ENCODE assay signal across 19 cellular contexts in the genomic region with DNA sequence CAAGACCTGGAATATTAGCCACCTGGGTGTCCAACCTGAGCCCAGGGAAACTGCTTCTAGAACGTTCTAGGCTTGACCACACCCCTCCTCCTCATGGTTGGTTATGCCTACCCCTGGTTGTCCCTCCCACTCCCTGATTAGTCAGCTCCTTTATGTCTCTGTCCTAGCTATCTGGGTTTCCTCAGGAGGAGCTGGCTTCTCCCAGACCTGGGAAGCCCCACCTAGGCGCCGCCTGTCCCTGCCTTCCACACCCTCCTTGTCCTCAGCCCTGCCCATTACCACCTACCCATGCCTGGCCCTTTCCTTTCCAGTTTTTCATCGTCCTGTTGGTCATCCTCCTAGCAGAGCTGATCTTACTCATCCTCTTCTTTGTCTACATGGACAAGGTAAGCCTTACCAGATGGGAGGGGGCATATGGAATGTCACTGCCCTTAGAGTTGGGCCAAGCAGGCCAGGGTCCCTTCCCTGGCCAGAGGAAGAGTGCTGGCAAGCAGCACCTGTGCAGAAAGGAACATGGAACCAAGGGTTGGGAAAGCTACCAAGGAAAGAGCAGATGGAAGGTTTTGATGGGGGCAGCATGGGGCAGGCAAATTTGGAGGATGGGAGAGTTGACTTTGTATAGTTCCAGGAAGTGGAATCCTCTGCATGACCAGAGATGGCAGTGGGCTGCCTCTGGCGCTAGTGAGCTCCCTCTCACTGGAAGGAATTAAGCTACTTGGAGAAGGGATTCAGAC.
"Had no signal": no experiment of that assay in that cellular context is flagged by ENCODE, and none has a peak within 500 bp of the region (broad histone marks: within the 10 kb centered on the region; RNA-seq: fewer than 3 reads in every experiment).

No MANE protein-coding gene starts in this region.

- H3K4me1 Mint-ChIP-seq: activated CD8-positive, alpha-beta memory T cell treated with anti-CD3 and anti-CD28 coated beads, Interleukin-2, amount 10 ng/mL, durations not matched to agents 7 days and 5 days had no signal

- ATAC-seq: activated CD8-positive, alpha-beta memory T cell treated with anti-CD3 and anti-CD28 coated beads, Interleukin-2, amount 10 ng/mL, durations not matched to agents 7 days and 5 days; gastroesophageal sphincter; heart right ventricle; left cardiac atrium; stimulated activated memory B cell treated with anti-CD40 and anti-IgM and Interleukin-4, amounts not matched to agents 10 μg/mL and 1 μg/mL and 100 μg/mL, for 72 hours had no signal

- H3K9me3 Mint-ChIP-seq: activated CD4-positive, alpha-beta memory T cell treated with anti-CD3 and anti-CD28 coated beads for 36 hours; activated T-cell treated with anti-CD3 and anti-CD28 coated beads, Interleukin-2, amount 50 U/mL, for 24 hours; stimulated activated memory B cell treated with anti-CD40 and anti-IgM and Interleukin-4, amounts not matched to agents 10 μg/mL and 1 μg/mL and 100 μg/mL, for 72 hours had no signal

- H3K36me3 Mint-ChIP-seq: activated CD4-positive, alpha-beta memory T cell treated with anti-CD3 and anti-CD28 coated beads for 36 hours; activated CD8-positive, alpha-beta memory T cell treated with anti-CD3 and anti-CD28 coated beads, Interleukin-2, amount 10 ng/mL, durations not matched to agents 7 days and 5 days; stimulated activated memory B cell treated with anti-CD40 and anti-IgM and Interleukin-4, amounts not matched to agents 10 μg/mL and 1 μg/mL and 100 μg/mL, for 72 hours had no signal

- H3K27ac Mint-ChIP-seq: activated CD4-positive, alpha-beta memory T cell treated with anti-CD3 and anti-CD28 coated beads for 36 hours; activated CD8-positive, alpha-beta memory T cell treated with anti-CD3 and anti-CD28 coated beads, Interleukin-2, amount 10 ng/mL, durations not matched to agents 7 days and 5 days; activated T-cell treated with anti-CD3 and anti-CD28 coated beads, Interleukin-2, amount 50 U/mL, for 24 hours; stimulated activated memory B cell treated with anti-CD40 and anti-IgM and Interleukin-4, amounts not matched to agents 10 μg/mL and 1 μg/mL and 100 μg/mL, for 72 hours had no signal

- H3K27ac ChIP-seq: epithelial cell of prostate, gastroesophageal sphincter, ovary, tibial artery, uterus, VCaP had no signal

- H3K4me3 Mint-ChIP-seq: activated CD4-positive, alpha-beta memory T cell treated with anti-CD3 and anti-CD28 coated beads for 36 hours; activated CD8-positive, alpha-beta memory T cell treated with anti-CD3 and anti-CD28 coated beads, Interleukin-2, amount 10 ng/mL, durations not matched to agents 7 days and 5 days; activated T-cell treated with anti-CD3 and anti-CD28 coated beads, Interleukin-2, amount 50 U/mL, for 24 hours; stimulated activated memory B cell treated with anti-CD40 and anti-IgM and Interleukin-4, amounts not matched to agents 10 μg/mL and 1 μg/mL and 100 μg/mL, for 72 hours had no signal

- H3K4me3 ChIP-seq: gastroesophageal sphincter, heart right ventricle, lung, ovary, tibial artery, uterus had no signal

- DNase-seq: activated CD4-positive, alpha-beta memory T cell treated with anti-CD3 and anti-CD28 coated beads for 36 hours; activated CD4-positive, alpha-beta T cell treated with anti-CD3 and anti-CD28 coated beads for 1 hour; activated CD8-positive, alpha-beta memory T cell treated with anti-CD3 and anti-CD28 coated beads, Interleukin-2, amount 10 ng/mL, durations not matched to agents 7 days and 5 days; activated naive CD4-positive, alpha-beta T cell treated with anti-CD3 and anti-CD28 coated beads, Interleukin-2, amount 50 U/mL, for 16 hours; activated T-cell treated with anti-CD3 and anti-CD28 coated beads, Interleukin-2, amount 50 U/mL, for 24 hours; central memory CD4-positive, alpha-beta T cell; cortex of kidney; effector CD8-positive, alpha-beta T cell; heart right ventricle; left cardiac atrium; midbrain; tibial artery; uterus had no signal
